ENCODE assay signal across 8 cellular contexts in the genomic region with DNA sequence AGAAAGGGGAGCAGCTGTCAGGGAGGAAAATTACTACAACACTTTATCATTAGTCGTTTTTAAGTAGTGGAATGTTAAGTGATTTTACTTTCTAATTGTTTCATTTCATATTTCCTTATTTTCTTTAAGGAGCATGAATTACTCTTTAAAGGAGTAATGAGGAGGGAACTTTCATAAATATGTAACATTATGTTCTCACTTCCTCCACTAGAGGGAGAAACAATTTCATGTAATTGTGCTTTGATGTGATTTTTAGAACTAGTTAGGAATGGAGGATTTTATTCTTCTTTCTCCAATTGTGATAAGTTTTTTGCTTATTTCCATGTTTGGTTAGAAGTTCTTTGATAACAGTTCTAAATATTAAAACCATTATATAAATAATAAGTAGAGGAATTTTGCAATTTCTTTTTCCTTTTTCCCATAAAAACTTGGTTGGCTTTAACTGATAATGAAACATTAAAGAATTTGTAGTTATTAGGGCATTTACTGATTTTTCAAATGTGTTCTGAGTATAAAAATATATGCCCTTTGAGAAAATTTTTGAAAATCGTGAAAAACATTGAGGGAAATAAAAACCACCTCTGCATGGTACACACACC. TPM values are rescaled to one million over a fixed set of nuclear protein-coding genes. Genes with fewer than 3 reads are reported as not detected.
DNase-seq lines count a peak whose midpoint lies in the region; ATAC-seq and TF ChIP-seq lines count a peak whose summit lies in the region.

No MANE protein-coding gene starts in this region.

- H3K4me2 ChIP-seq in DND-41 (ENCODE audit: insufficient read depth, low read length) (no peak overlapping the region), parathyroid adenoma (ENCODE audit: low read length) (no peak overlapping the region)

- H3K27ac Mint-ChIP-seq in endodermal cell: no peak overlapping the region
- no peak overlapping the region for H3K27ac Mint-ChIP-seq in activated CD4-positive, alpha-beta T cell treated with anti-CD3 and anti-CD28 coated beads, Interleukin-2, amount 10 ng/mL, durations not matched to agents 7 days and 5 days

- CTCF ChIA-PET in activated CD4-positive, alpha-beta T cell treated with anti-CD3 and anti-CD28 coated beads, Interleukin-2, amount 10 ng/mL, durations not matched to agents 7 days and 5 days (lab: Charles Lee): interaction anchor here (1.1 kb wide), 1 partner anchor 10 kb away, joined by 3 read pairs; no protein-coding TSS in a partner anchor

- H3K4me1 Mint-ChIP-seq in endodermal cell: no peaks in the 10 kb centered on the region
- H3K4me1 Mint-ChIP-seq in activated CD4-positive, alpha-beta T cell treated with anti-CD3 and anti-CD28 coated beads, Interleukin-2, amount 10 ng/mL, durations not matched to agents 7 days and 5 days: no peaks in the 10 kb centered on the region

- TF ChIP-seq CTCF in DND-41 (IDR thresholded peaks at IDR 0.05; ENCODE audit: borderline replicate concordance, extremely low read depth, low read length, poor library complexity, severe bottlenecking) (peak; percentile 59), endodermal cell (conservative IDR thresholded peaks at IDR 0.05) (peak; percentile 88), parathyroid adenoma (IDR thresholded peaks at IDR 0.05) (peak; percentile 48)

- H2AFZ ChIP-seq in DND-41 (ENCODE audit: low read depth, low read length) (no peak overlapping the region), parathyroid adenoma (no peak overlapping the region)

- H3K27me3 ChIP-seq in DND-41 (ENCODE audit: insufficient read depth, low read length, poor library complexity): no peaks in the 10 kb centered on the region
- no peaks in the 10 kb centered on the region for H3K27me3 ChIP-seq in endodermal cell (ENCODE audit: control insufficient read depth, insufficient read depth, low read length, poor library complexity, severe bottlenecking)
- H3K27me3 ChIP-seq in parathyroid adenoma (ENCODE audit: control insufficient read depth, insufficient read depth, low read length): no peaks in the 10 kb centered on the region

- H3K27me3 Mint-ChIP-seq in endodermal cell (ENCODE audit: insufficient read depth): no peaks in the 10 kb centered on the region
- no peaks in the 10 kb centered on the region for H3K27me3 Mint-ChIP-seq in activated CD4-positive, alpha-beta T cell treated with anti-CD3 and anti-CD28 coated beads, Interleukin-2, amount 10 ng/mL, durations not matched to agents 7 days and 5 days

- H3K4me3 ChIP-seq in DND-41 (ENCODE audit: low read depth in 1 of 2, low read length in 2 of 2) (no peak overlapping the region), endodermal cell (ENCODE audit: low read length) (no peak overlapping the region), parathyroid adenoma (ENCODE audit: low read depth, low read length) (no peak overlapping the region)

- no peaks in the 10 kb centered on the region for H3K4me1 ChIP-seq in DND-41 (ENCODE audit: insufficient read depth, low read length)
- no peaks in the 10 kb centered on the region for H3K4me1 ChIP-seq in endodermal cell (ENCODE audit: control insufficient read depth, insufficient read depth, low read length)
- H3K4me1 ChIP-seq in parathyroid adenoma: no peaks in the 10 kb centered on the region

- H3K27ac ChIP-seq in DND-41 (ENCODE audit: low read length) (no peak overlapping the region), endodermal cell (ENCODE audit: low read depth, low read length) (no peak overlapping the region), parathyroid adenoma (no peak overlapping the region)

- WGBS in endodermal cell (ENCODE audit: insufficient coverage in 1 of 2, insufficient read length in 1 of 2), 2 experiments: 95% methylated on average over 1 of the region's 2 CpGs; no CpG with 5 or more reads in 1 of the 2 experiments

- H3K79me2 ChIP-seq in DND-41 (ENCODE audit: insufficient read depth, low read length) (no peaks in the 10 kb centered on the region), parathyroid adenoma (no peaks in the 10 kb centered on the region)

- H3K9me3 ChIP-seq in DND-41 (ENCODE audit: insufficient read depth, low read length, severe bottlenecking): no peaks in the 10 kb centered on the region
- no peaks in the 10 kb centered on the region for H3K9me3 ChIP-seq in endodermal cell (ENCODE audit: control insufficient read depth, low read length)
- no peaks in the 10 kb centered on the region for H3K9me3 ChIP-seq in parathyroid adenoma (ENCODE audit: control insufficient read depth, low read length)

- no peaks in the 10 kb centered on the region for H4K20me1 ChIP-seq in DND-41 (ENCODE audit: insufficient read depth, low read length)

- H3K36me3 Mint-ChIP-seq in endodermal cell (ENCODE audit: low read depth): peaks cover 31% of the 10 kb centered on the region
- peaks cover 29% of the 10 kb centered on the region for H3K36me3 Mint-ChIP-seq in activated CD4-positive, alpha-beta T cell treated with anti-CD3 and anti-CD28 coated beads, Interleukin-2, amount 10 ng/mL, durations not matched to agents 7 days and 5 days (ENCODE audit: low read depth)

- DNase-seq in DND-41: no peak
- DNase-seq in H4 (ENCODE audit: low spot score): peak; percentile 9
- DNase-seq in NCI-H774 (lab: John Stamatoyannopoulos, UW): peak; percentile 13
- DNase-seq in endodermal cell: no peak
- no peak for DNase-seq in activated CD4-positive, alpha-beta T cell treated with anti-CD3 and anti-CD28 coated beads, Interleukin-2, amount 10 ng/mL, durations not matched to agents 7 days and 5 days

- POLR2A ChIA-PET in activated CD4-positive, alpha-beta T cell treated with anti-CD3 and anti-CD28 coated beads, Interleukin-2, amount 10 ng/mL, durations not matched to agents 7 days and 5 days (lab: Charles Lee): no interaction called here

- H3K9me3 Mint-ChIP-seq in endodermal cell: no peaks in the 10 kb centered on the region
- H3K9me3 Mint-ChIP-seq in activated CD4-positive, alpha-beta T cell treated with anti-CD3 and anti-CD28 coated beads, Interleukin-2, amount 10 ng/mL, durations not matched to agents 7 days and 5 days: no peaks in the 10 kb centered on the region

- H3K4me3 Mint-ChIP-seq in endodermal cell: no peak overlapping the region
- no peak overlapping the region for H3K4me3 Mint-ChIP-seq in activated CD4-positive, alpha-beta T cell treated with anti-CD3 and anti-CD28 coated beads, Interleukin-2, amount 10 ng/mL, durations not matched to agents 7 days and 5 days

- ATAC-seq in DND-41 (ENCODE audit: insufficient read depth, low read depth) (peak; percentile 49; the same call in 1 of the 3 replicates), HG02840 (IDR thresholded peaks at IDR 0.05; ENCODE audit: low FRiP score, unreplicated experiment) (no peak), HG03521 (IDR thresholded peaks at IDR 0.05; ENCODE audit: unreplicated experiment) (no peak)

- peaks cover 52% of the 10 kb centered on the region for H3K36me3 ChIP-seq in DND-41 (ENCODE audit: insufficient read depth, low read length)
- peaks cover 71% of the 10 kb centered on the region for H3K36me3 ChIP-seq in endodermal cell (ENCODE audit: control insufficient read depth, insufficient read depth, low read length)
- H3K36me3 ChIP-seq in parathyroid adenoma (ENCODE audit: control insufficient read depth, insufficient read depth, low read length): no peaks in the 10 kb centered on the region

- H3K9ac ChIP-seq in DND-41 (ENCODE audit: low read depth, low read length) (no peak overlapping the region), endodermal cell (ENCODE audit: extremely low read depth, low read length, poor library complexity, severe bottlenecking) (no peak overlapping the region), parathyroid adenoma (no peak overlapping the region)

RNA-seq across cellular contexts. Expression of a gene that starts 25.6 kb away (rescaled TPM):
- 24.2 and 30.9 TPM in 2 replicates for total RNA-seq in H4 (2014; rRNA removed; shearing (Covaris generic))
- total RNA-seq in endodermal cell: 10 to 100 TPM; 52.8 to 71.6 TPM
- 58.3 TPM for polyA plus RNA-seq in endodermal cell (2013, experiment 1 of 2)
- polyA plus RNA-seq in endodermal cell (2013, experiment 2 of 2): 54.8 TPM
- 10 to 100 TPM; 56.3 to 57.6 TPM for total RNA-seq in activated CD4-positive, alpha-beta T cell treated with anti-CD3 and anti-CD28 coated beads, Interleukin-2, amount 10 ng/mL, durations not matched to agents 7 days and 5 days

RNA-seq across cellular contexts. Expression of a gene that starts 35.4 kb away (rescaled TPM):
- 238 and 323 TPM in 2 replicates for total RNA-seq in H4 (2014; rRNA removed; shearing (Covaris generic))
- 10 to 100 TPM; 64.4 to 75.7 TPM for total RNA-seq in endodermal cell
- 194 TPM for polyA plus RNA-seq in endodermal cell (2013, experiment 1 of 2)
- 138 TPM for polyA plus RNA-seq in endodermal cell (2013, experiment 2 of 2)
- total RNA-seq in activated CD4-positive, alpha-beta T cell treated with anti-CD3 and anti-CD28 coated beads, Interleukin-2, amount 10 ng/mL, durations not matched to agents 7 days and 5 days: 10 to 100 TPM; 68.6 to 71.3 TPM

Comparison
In these comparisons a context has a peak if more than half of its experiments do, and no peak if none do; other contexts are left out.
1. DNase-seq: peak in H4 (single experiment) and NCI-H774 (single experiment); none in DND-41 (single experiment), endodermal cell (single experiment) and activated CD4-positive, alpha-beta T cell treated with anti-CD3 and anti-CD28 coated beads, Interleukin-2, amount 10 ng/mL, durations not matched to agents 7 days and 5 days (single experiment).
2. Peak in every context shown above with its lines, with median percentiles within 50 percentile points of each other: CTCF ChIP-seq.